In the genomic region with DNA sequence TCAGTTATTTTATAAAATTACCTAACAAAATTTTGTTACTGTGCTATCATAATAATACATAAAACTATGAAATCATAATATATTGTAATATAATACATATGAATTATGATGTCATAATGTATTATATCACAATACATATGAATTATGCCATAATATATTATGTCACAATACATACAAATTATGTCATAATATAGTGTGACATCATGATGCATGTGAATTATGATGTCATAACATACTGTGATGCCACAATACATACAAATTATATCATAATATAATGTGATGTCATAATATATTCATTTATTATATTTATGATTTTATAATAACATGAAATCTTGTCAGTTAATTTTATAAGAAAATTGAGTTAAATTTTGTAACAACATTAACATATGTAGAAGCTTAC, we compare ENCODE assay signal across 23 cellular contexts.
"Had no signal": no experiment of that assay in that cellular context is flagged by ENCODE, and none has a peak within 500 bp of the region (broad histone marks: within the 10 kb centered on the region; RNA-seq: fewer than 3 reads in every experiment).

No MANE protein-coding gene starts in this region.

- H3K4me1 ChIP-seq: esophagus squamous epithelium, left lung, neural progenitor cell, prostate gland, right atrium auricular region, sigmoid colon, spleen, suprapubic skin, transverse colon, upper lobe of right lung, uterus had no signal

- H3K27me3 ChIP-seq: esophagus squamous epithelium, left lung, neural progenitor cell, right atrium auricular region, sigmoid colon, spleen, suprapubic skin, transverse colon, upper lobe of right lung, uterus had no signal

- H2AFZ ChIP-seq: neural progenitor cell had no signal

- ATAC-seq: left cardiac atrium; left lung; mucosa of descending colon; stimulated activated naive B cell treated with anti-CD40 and anti-IgM and Interleukin-4, amounts not matched to agents 10 μg/mL and 1 μg/mL and 100 μg/mL, for 72 hours; stimulated activated naive CD8-positive, alpha-beta T cell treated with anti-CD3 and anti-CD28 coated beads, Interleukin-15, amount 100 ng/mL, for 72 hours; upper lobe of right lung had no signal

- H3K27ac ChIP-seq: coronary artery, esophagus squamous epithelium, left lung, neural progenitor cell, prostate gland, right atrium auricular region, sigmoid colon, spleen, suprapubic skin, transverse colon, upper lobe of right lung, uterus had no signal

- H3K9me3 ChIP-seq: esophagus squamous epithelium, prostate gland, right atrium auricular region, suprapubic skin, uterus had no signal

- H3K36me3 ChIP-seq: esophagus squamous epithelium, left lung, neural progenitor cell, prostate gland, right atrium auricular region, sigmoid colon, spleen, suprapubic skin, transverse colon, upper lobe of right lung, uterus had no signal

- H3K4me2 ChIP-seq: neural progenitor cell had no signal

- H3K9ac ChIP-seq: neural progenitor cell had no signal

- DNase-seq: dermis blood vessel endothelial cell; effector memory CD4-positive, alpha-beta T cell; erythroblast; esophagus squamous epithelium; hypothalamus; left cardiac atrium; left lung; mesenchymal stem cell; mucosa of descending colon; naive B cell; sigmoid colon; spleen; stimulated activated CD4-positive, alpha-beta T cell treated with anti-CD3 and anti-CD28 coated beads, Interleukin-4, amount 100 ng/mL, for 4 hours; stimulated activated naive B cell treated with anti-CD40 and anti-IgM and Interleukin-4, amounts not matched to agents 10 μg/mL and 1 μg/mL and 100 μg/mL, for 72 hours; stimulated activated naive CD8-positive, alpha-beta T cell treated with anti-CD3 and anti-CD28 coated beads, Interleukin-15, amount 100 ng/mL, for 72 hours; transverse colon; upper lobe of right lung; uterus had no signal

- H3K4me3 ChIP-seq: coronary artery, esophagus squamous epithelium, left lung, mucosa of descending colon, neural progenitor cell, prostate gland, right atrium auricular region, sigmoid colon, spleen, suprapubic skin, transverse colon, upper lobe of right lung, uterus had no signal
